In genomic region chr16:58024673-58025350, GRCh38 we compare ENCODE assay signal across 8 cellular contexts. TPM values are rescaled to one million over a fixed set of nuclear protein-coding genes. Genes with fewer than 3 reads are reported as not detected.
DNase-seq lines count a peak whose midpoint lies in the region; ATAC-seq, FAIRE-seq and TF ChIP-seq lines count a peak whose summit lies in the region.

No MANE protein-coding gene starts in this region.

- no peaks in the 10 kb centered on the region for H3K9me2 ChIP-seq in Loucy (replicated peaks; ENCODE audit: low read depth, low read length)

- in situ Hi-C loops in astrocyte of the cerebellum (cut with HindIII; ENCODE audit: low sequenced_read_pairs): no loop called here

- no peaks in the 10 kb centered on the region for H3K9me3 Mint-ChIP-seq in stimulated activated naive B cell treated with anti-CD40 and anti-IgM and Interleukin-4, amounts not matched to agents 10 μg/mL and 1 μg/mL and 100 μg/mL, for 72 hours

- H3K36me3 ChIP-seq in Loucy (ENCODE audit: insufficient read depth, low read length) (no peaks in the 10 kb centered on the region; the same call in 1 of the 2 replicates), kidney (ENCODE audit: control insufficient read depth in 1 of 2, insufficient read depth in 2 of 2, low read length in 2 of 2) (no peaks in the 10 kb centered on the region)

- peak overlapping the region; percentile 39 for H3K27ac Mint-ChIP-seq in stimulated activated naive B cell treated with anti-CD40 and anti-IgM and Interleukin-4, amounts not matched to agents 10 μg/mL and 1 μg/mL and 100 μg/mL, for 72 hours

- peaks cover 13 to 18% of the 10 kb centered on the region in 2 donors for H3K4me1 Mint-ChIP-seq in stimulated activated naive B cell treated with anti-CD40 and anti-IgM and Interleukin-4, amounts not matched to agents 10 μg/mL and 1 μg/mL and 100 μg/mL, for 72 hours

- no peaks in the 10 kb centered on the region for H3K9me3 ChIP-seq in Loucy (ENCODE audit: insufficient read depth, low read depth, low read length)
- no peaks in the 10 kb centered on the region for H3K9me3 ChIP-seq in kidney (ENCODE audit: control insufficient read depth in 1 of 2, low read length in 2 of 2)

- no peaks in the 10 kb centered on the region for H3F3A ChIP-seq in Loucy (ENCODE audit: low read depth)

- DNase-seq in CD1c-positive myeloid dendritic cell (ENCODE audit: extremely low spot score) (peak; percentile 21), astrocyte of the cerebellum (ENCODE audit: low read depth) (no peak), kidney (peak; percentile 84), epidermal melanocyte (ENCODE audit: insufficient read length, low spot score) (no peak), KG1 (lab: John Stamatoyannopoulos, UW) (no peak), NCI-H2107 (lab: John Stamatoyannopoulos, UW) (no peak)
- DNase-seq in stimulated activated naive B cell treated with anti-CD40 and anti-IgM and Interleukin-4, amounts not matched to agents 10 μg/mL and 1 μg/mL and 100 μg/mL, for 72 hours: no peak

- intact Hi-C loops in kidney (cut with DNase I): loop anchor here (10.0 kb wide), 1 partner anchor 100 kb away; the partner anchor contains the start of gene CFAP20

- H3K4me1 ChIP-seq in Loucy (ENCODE audit: insufficient read depth, low read length, poor library complexity, severe bottlenecking): peaks cover 3% of the 10 kb centered on the region
- peaks cover 15 to 22% of the 10 kb centered on the region in 2 donors for H3K4me1 ChIP-seq in kidney (ENCODE audit: control insufficient read depth in 1 of 2, insufficient read depth in 1 of 2, low read depth in 1 of 2, low read length in 2 of 2)

- peak overlapping the region; percentile 79 to 83 for H3K4me3 Mint-ChIP-seq in stimulated activated naive B cell treated with anti-CD40 and anti-IgM and Interleukin-4, amounts not matched to agents 10 μg/mL and 1 μg/mL and 100 μg/mL, for 72 hours

- no peak for ATAC-seq in stimulated activated naive B cell treated with anti-CD40 and anti-IgM and Interleukin-4, amounts not matched to agents 10 μg/mL and 1 μg/mL and 100 μg/mL, for 72 hours (replicated peaks)

- peak overlapping the region; percentile 98 for H2AFZ ChIP-seq in Loucy (ENCODE audit: low read length)

- H3K27me3 Mint-ChIP-seq in stimulated activated naive B cell treated with anti-CD40 and anti-IgM and Interleukin-4, amounts not matched to agents 10 μg/mL and 1 μg/mL and 100 μg/mL, for 72 hours: peaks cover 43 to 47% of the 10 kb centered on the region in 2 donors

- no peak for FAIRE-seq in kidney (lab: Jason Lieb, UNC)

- H3K27ac ChIP-seq in kidney (ENCODE audit: low read depth in 2 of 2, low read length in 2 of 2): peak overlapping the region; percentile 63

- no peaks in the 10 kb centered on the region for H3K27me3 ChIP-seq in Loucy (ENCODE audit: insufficient read depth, low read length, poor library complexity, severe bottlenecking)

- peak overlapping the region; percentile 85 for H3K4me3 ChIP-seq in Loucy (ENCODE audit: low read length, poor library complexity, severe bottlenecking)
- H3K4me3 ChIP-seq in astrocyte of the cerebellum (ENCODE audit: low read depth, low read length): peak overlapping the region; percentile 48
- peak overlapping the region; percentile 51 to 68 for H3K4me3 ChIP-seq in kidney (ENCODE audit: low read length in 2 of 2)

- no peak for TF ChIP-seq CTCF in Loucy (conservative IDR thresholded peaks at IDR 0.05; ENCODE audit: low read length)
- TF ChIP-seq CTCF in astrocyte of the cerebellum (IDR thresholded peaks at IDR 0.05; ENCODE audit: low read depth, low read length, missing control alignments): no peak
- TF ChIP-seq CTCF in kidney (IDR thresholded peaks at IDR 0.05; ENCODE audit: borderline replicate concordance, extremely low read depth, insufficient read depth): no peak

- H3K79me2 ChIP-seq in Loucy (ENCODE audit: insufficient read depth, low read length): no peaks in the 10 kb centered on the region

- peak overlapping the region; percentile 70 for H3K4me2 ChIP-seq in Loucy (ENCODE audit: low read depth, low read length, poor library complexity, severe bottlenecking)

- H3K9ac ChIP-seq in Loucy (ENCODE audit: low read depth, low read length, poor library complexity, severe bottlenecking) (peak overlapping the region; percentile 15), kidney (ENCODE audit: low read length in 2 of 2) (peak overlapping the region; percentile 39 to 67)

- no peaks in the 10 kb centered on the region for H4K20me1 ChIP-seq in Loucy (ENCODE audit: insufficient read depth, low read length, poor library complexity, severe bottlenecking)

- H3K36me3 Mint-ChIP-seq in stimulated activated naive B cell treated with anti-CD40 and anti-IgM and Interleukin-4, amounts not matched to agents 10 μg/mL and 1 μg/mL and 100 μg/mL, for 72 hours: peaks cover 3 to 4% of the 10 kb centered on the region in 2 donors

RNA-seq across cellular contexts. Expression of gene MMP15, which starts 0.7 kb away (rescaled TPM):
- 31.4 TPM for total RNA-seq in kidney
- polyA plus RNA-seq in kidney (ENCODE audit: insufficient read depth, low read depth, low replicate concordance): 19.1 TPM

RNA-seq across cellular contexts. Expression of gene USB1, which starts 23.6 kb away (rescaled TPM):
- 32.8 TPM for total RNA-seq in kidney
- 18.3 TPM for polyA plus RNA-seq in kidney (ENCODE audit: insufficient read depth, low read depth, low replicate concordance)

RNA-seq across cellular contexts. Expression of gene ZNF319, which starts 24.3 kb away (rescaled TPM):
- 10.9 TPM for total RNA-seq in kidney
- polyA plus RNA-seq in kidney (ENCODE audit: insufficient read depth, low read depth, low replicate concordance): 2.9 TPM

RNA-seq across cellular contexts. Expression of gene CNGB1, which starts 53.9 kb away (rescaled TPM):
- not detected for total RNA-seq in kidney
- not detected for polyA plus RNA-seq in kidney (ENCODE audit: insufficient read depth, low read depth, low replicate concordance)

Comparison
In these comparisons a context has a peak if more than half of its experiments do, and no peak if none do; other contexts are left out.
1. DNase-seq: peak in CD1c-positive myeloid dendritic cell (single experiment) and kidney (single experiment); none in astrocyte of the cerebellum (single experiment), stimulated activated naive B cell treated with anti-CD40 and anti-IgM and Interleukin-4, amounts not matched to agents 10 μg/mL and 1 μg/mL and 100 μg/mL, for 72 hours (single experiment), epidermal melanocyte (single experiment), KG1 (single experiment) and NCI-H2107 (single experiment).
2. Peak in every context shown above with its lines, with median percentiles within 50 percentile points of each other: H3K4me3 ChIP-seq.